Comparison of ENCODE assay signal across 12 cellular contexts in genomic region chr3:81684739-81685395, GRCh38.
A peak's percentile ranks its signal among the peaks of the same experiment; 100 is the strongest.
DNase-seq lines count a peak whose midpoint lies in the region; ATAC-seq and TF ChIP-seq lines count a peak whose summit lies in the region.
"Had no signal": no experiment of that assay in that cellular context is flagged by ENCODE, and none has a peak within 500 bp of the region (broad histone marks: within the 10 kb centered on the region; RNA-seq: fewer than 3 reads in every experiment).

No MANE protein-coding gene starts in this region.

- H3K36me3 Mint-ChIP-seq in type B pancreatic cell: no peaks in the 10 kb centered on the region

- H3K4me3 Mint-ChIP-seq in type B pancreatic cell: no peak overlapping the region
- H3K4me3 Mint-ChIP-seq: activated CD8-positive, alpha-beta memory T cell treated with anti-CD3 and anti-CD28 coated beads, Interleukin-2, amount 10 ng/mL, durations not matched to agents 7 days and 5 days had no signal

- no peak overlapping the region for H3K9ac ChIP-seq in adipocyte (ENCODE audit: low read length)

- H3K27me3 ChIP-seq in adipocyte (replicated peaks; ENCODE audit: control insufficient read depth, insufficient read depth, low read length) (no peaks in the 10 kb centered on the region), hepatocyte (no peaks in the 10 kb centered on the region)
- H3K27me3 ChIP-seq: tibial nerve had no signal

- H3K4me3 ChIP-seq in HFF-Myc (replicated peaks; ENCODE audit: low read depth, low read length): no peak overlapping the region
- H3K4me3 ChIP-seq in adipocyte (ENCODE audit: low read length): no peak overlapping the region
- H3K4me3 ChIP-seq in hepatocyte: no peak overlapping the region
- H3K4me3 ChIP-seq: tibial nerve had no signal

- H3K27ac ChIP-seq in hepatocyte: no peak overlapping the region
- H3K27ac ChIP-seq: tibial nerve had no signal

- peak overlapping the region; percentile 55 for H3K4me2 ChIP-seq in hepatocyte

- H3K27me3 Mint-ChIP-seq in type B pancreatic cell: no peaks in the 10 kb centered on the region
- H3K27me3 Mint-ChIP-seq: activated CD8-positive, alpha-beta memory T cell treated with anti-CD3 and anti-CD28 coated beads, Interleukin-2, amount 10 ng/mL, durations not matched to agents 7 days and 5 days had no signal

- H3K9me3 Mint-ChIP-seq in type B pancreatic cell: no peaks in the 10 kb centered on the region

- TF ChIP-seq CTCF in HFF-Myc (IDR thresholded peaks at IDR 0.05; ENCODE audit: low read depth, low read length, missing control alignments) (no peak), hepatocyte (IDR thresholded peaks at IDR 0.05; ENCODE audit: poor library complexity) (no peak), type B pancreatic cell (conservative IDR thresholded peaks at IDR 0.05) (no peak)

- no peaks in the 10 kb centered on the region for H3K79me2 ChIP-seq in hepatocyte

- no peak overlapping the region for H2AFZ ChIP-seq in hepatocyte

- H3K4me1 Mint-ChIP-seq in type B pancreatic cell (ENCODE audit: unreplicated experiment): peaks cover 4% of the 10 kb centered on the region
- H3K4me1 Mint-ChIP-seq: activated CD8-positive, alpha-beta memory T cell treated with anti-CD3 and anti-CD28 coated beads, Interleukin-2, amount 10 ng/mL, durations not matched to agents 7 days and 5 days had no signal

- H4K20me1 ChIP-seq in hepatocyte (ENCODE audit: insufficient read depth, poor library complexity, severe bottlenecking): no peaks in the 10 kb centered on the region

- no peak for ATAC-seq in GM21723 (IDR thresholded peaks at IDR 0.05; ENCODE audit: unreplicated experiment)
- ATAC-seq: activated CD8-positive, alpha-beta memory T cell treated with anti-CD3 and anti-CD28 coated beads, Interleukin-2, amount 10 ng/mL, durations not matched to agents 7 days and 5 days; sciatic nerve had no signal

- peaks cover 26% of the 10 kb centered on the region for H3K4me1 ChIP-seq in adipocyte (ENCODE audit: control insufficient read depth, insufficient read depth, low read length)
- H3K4me1 ChIP-seq in hepatocyte (ENCODE audit: insufficient read depth): no peaks in the 10 kb centered on the region
- H3K4me1 ChIP-seq: tibial nerve had no signal

- H3K9me2 ChIP-seq in hepatocyte (replicated peaks; ENCODE audit: insufficient read depth): no peaks in the 10 kb centered on the region

- DNase-seq in A172 (ENCODE audit: low spot score) (peak; percentile 19), HFF-Myc (ENCODE audit: extremely low read depth, low read depth) (peak; percentile 1), adipocyte (ENCODE audit: low read depth) (peak; percentile 8), hepatocyte (ENCODE audit: low spot score) (peak; percentile 35), type B pancreatic cell (ENCODE audit: extremely low spot score, unreplicated experiment) (no peak), NCI-H82 (lab: John Stamatoyannopoulos, UW) (no peak)
- DNase-seq in activated CD4-positive, alpha-beta T cell treated with anti-CD3 and anti-CD28 coated beads, Interleukin-2, amount 50 U/mL, for 4 hours: no peak
- DNase-seq: activated CD8-positive, alpha-beta memory T cell treated with anti-CD3 and anti-CD28 coated beads, Interleukin-2, amount 10 ng/mL, durations not matched to agents 7 days and 5 days; NCI-H1930 had no signal

- no peaks in the 10 kb centered on the region for H3K9me3 ChIP-seq in adipocyte (ENCODE audit: control insufficient read depth, low read length)
- H3K9me3 ChIP-seq in hepatocyte (ENCODE audit: low read depth): no peaks in the 10 kb centered on the region
- H3K9me3 ChIP-seq: tibial nerve had no signal

- no peak overlapping the region for H3K27ac Mint-ChIP-seq in type B pancreatic cell
- H3K27ac Mint-ChIP-seq: activated CD8-positive, alpha-beta memory T cell treated with anti-CD3 and anti-CD28 coated beads, Interleukin-2, amount 10 ng/mL, durations not matched to agents 7 days and 5 days had no signal

- 48% methylated on average over 4 of the region's 4 CpGs for WGBS in hepatocyte (ENCODE audit: low lambda C conversion rate, missing lambda C conversion rate)

- H3K36me3 ChIP-seq in adipocyte (ENCODE audit: control insufficient read depth, insufficient read depth, low read length, severe bottlenecking) (peaks cover 61% of the 10 kb centered on the region), hepatocyte (replicated peaks; ENCODE audit: insufficient read depth, low read depth) (no peaks in the 10 kb centered on the region)

Comparison
In these comparisons a context has a peak if more than half of its experiments do, and no peak if none do; other contexts are left out.
1. DNase-seq: peak in A172 (single experiment), HFF-Myc (single experiment), adipocyte (single experiment) and hepatocyte (single experiment); none in type B pancreatic cell (single experiment), activated CD4-positive, alpha-beta T cell treated with anti-CD3 and anti-CD28 coated beads, Interleukin-2, amount 50 U/mL, for 4 hours (0 of 2) and NCI-H82 (single experiment).